In the genomic region with DNA sequence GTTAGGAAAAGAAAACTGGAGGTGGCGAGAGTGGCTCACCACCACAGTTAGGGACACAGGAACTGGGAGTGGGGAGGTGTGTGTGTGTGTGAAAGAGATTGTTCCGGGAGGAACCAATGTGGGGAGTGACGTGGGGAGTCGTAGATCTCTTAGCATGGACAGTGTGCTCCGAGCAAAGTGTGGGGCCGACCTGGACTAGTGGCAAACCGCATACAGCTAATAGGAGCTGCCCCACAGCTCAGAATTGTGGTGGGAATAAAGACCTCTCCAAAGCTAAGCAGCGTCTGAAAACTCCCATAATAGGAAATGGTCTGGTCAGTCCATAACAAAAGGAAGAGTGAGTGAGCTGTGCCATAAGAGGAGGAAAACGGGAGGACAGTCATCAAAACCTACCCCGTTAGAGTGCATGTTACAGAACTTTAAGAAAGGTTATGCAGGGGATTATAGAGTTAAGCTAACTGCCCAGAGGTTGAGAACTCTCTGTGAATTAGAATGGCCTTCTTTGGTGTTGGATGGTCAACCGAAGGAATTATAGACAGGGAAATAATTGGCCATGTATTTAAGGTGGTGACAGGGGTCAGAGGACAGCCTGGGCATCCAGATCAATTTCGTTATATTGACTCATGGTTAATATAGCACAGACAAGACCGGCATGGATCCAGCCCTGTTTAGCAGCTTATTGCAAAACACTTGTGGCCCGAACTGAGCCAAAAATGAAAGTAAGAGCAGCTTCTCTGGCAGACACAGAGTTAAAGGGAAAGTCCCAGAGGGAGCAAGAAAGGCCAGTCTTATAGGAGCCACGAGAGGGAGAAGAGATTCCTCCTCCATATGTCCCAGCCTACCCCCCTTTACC, we compare ENCODE assay signal across 9 cellular contexts. TPM values are rescaled to one million over a fixed set of nuclear protein-coding genes. Genes with fewer than 3 reads are reported as not detected.
A peak's percentile ranks its signal among the peaks of the same experiment; 100 is the strongest.
DNase-seq lines count a peak whose midpoint lies in the region; ATAC-seq and TF ChIP-seq lines count a peak whose summit lies in the region.
"Had no signal": no experiment of that assay in that cellular context is flagged by ENCODE, and none has a peak within 500 bp of the region (broad histone marks: within the 10 kb centered on the region; RNA-seq: fewer than 3 reads in every experiment).

No MANE protein-coding gene starts in this region.

- H3K4me1 Mint-ChIP-seq in stimulated activated memory B cell treated with anti-CD40 and anti-IgM and Interleukin-4, amounts not matched to agents 10 μg/mL and 1 μg/mL and 100 μg/mL, for 72 hours: no peaks in the 10 kb centered on the region

- no peak overlapping the region for H3K27ac Mint-ChIP-seq in stimulated activated memory B cell treated with anti-CD40 and anti-IgM and Interleukin-4, amounts not matched to agents 10 μg/mL and 1 μg/mL and 100 μg/mL, for 72 hours

- no peak for ATAC-seq in stimulated activated memory B cell treated with anti-CD40 and anti-IgM and Interleukin-4, amounts not matched to agents 10 μg/mL and 1 μg/mL and 100 μg/mL, for 72 hours

- peak overlapping the region; percentile 51 for H3K4me3 Mint-ChIP-seq in stimulated activated memory B cell treated with anti-CD40 and anti-IgM and Interleukin-4, amounts not matched to agents 10 μg/mL and 1 μg/mL and 100 μg/mL, for 72 hours

- H3K9me3 Mint-ChIP-seq in stimulated activated memory B cell treated with anti-CD40 and anti-IgM and Interleukin-4, amounts not matched to agents 10 μg/mL and 1 μg/mL and 100 μg/mL, for 72 hours: peaks cover 9% of the 10 kb centered on the region

- no peak overlapping the region for H3K27ac ChIP-seq in coronary artery
- H3K27ac ChIP-seq: 22Rv1 had no signal

- no peaks in the 10 kb centered on the region for H3K36me3 Mint-ChIP-seq in stimulated activated memory B cell treated with anti-CD40 and anti-IgM and Interleukin-4, amounts not matched to agents 10 μg/mL and 1 μg/mL and 100 μg/mL, for 72 hours

- DNase-seq in NK-92 treated with Interleukin-12 subunit alpha and Interleukin-12 subunit beta, amount 100 ng/mL, for 24 hours (lab: John Stamatoyannopoulos, UW): peak; percentile 15
- DNase-seq in NK-92 (lab: John Stamatoyannopoulos, UW; ENCODE audit: unreplicated experiment) (no peak), HT-29 (ENCODE audit: low spot score) (peak; percentile 64), coronary artery (ENCODE audit: low spot score) (no peak), 8988T (no peak), DMS79 treated with DMSO at 0.1 percent for 48 hours (lab: John Stamatoyannopoulos, UW) (no peak), medulla oblongata (ENCODE audit: extremely low spot score) (no peak)

- H3K27me3 Mint-ChIP-seq in stimulated activated memory B cell treated with anti-CD40 and anti-IgM and Interleukin-4, amounts not matched to agents 10 μg/mL and 1 μg/mL and 100 μg/mL, for 72 hours: peaks cover 27% of the 10 kb centered on the region

- H3K4me3 ChIP-seq in coronary artery: peak overlapping the region; percentile 38

- no peak for TF ChIP-seq CTCF in coronary artery (IDR thresholded peaks at IDR 0.05)

RNA-seq across cellular contexts. Expression of a gene that starts 8.9 kb away (rescaled TPM):
- total RNA-seq in HT-29 (2014; rRNA removed; shearing (Covaris generic)): not detected in 2 replicates

Comparison
In these comparisons a context has a peak if more than half of its experiments do, and no peak if none do; other contexts are left out.
1. DNase-seq: peak in NK-92 treated with Interleukin-12 subunit alpha and Interleukin-12 subunit beta, amount 100 ng/mL, for 24 hours (single experiment) and HT-29 (single experiment); none in NK-92 (single experiment), coronary artery (single experiment), 8988T (single experiment), DMS79 treated with DMSO at 0.1 percent for 48 hours (single experiment) and medulla oblongata (single experiment).